Comparison of ENCODE assay signal across 19 cellular contexts in genomic region chr20:8246701-8247100, GRCh38.
DNase-seq lines count a peak whose midpoint lies in the region; ATAC-seq, FAIRE-seq and TF ChIP-seq lines count a peak whose summit lies in the region.
"Had no signal": no experiment of that assay in that cellular context is flagged by ENCODE, and none has a peak within 500 bp of the region (broad histone marks: within the 10 kb centered on the region; RNA-seq: fewer than 3 reads in every experiment).

No MANE protein-coding gene starts in this region.

- H3K9me3 Mint-ChIP-seq in GM23338 (no peaks in the 10 kb centered on the region), astrocyte (ENCODE audit: unreplicated experiment) (no peaks in the 10 kb centered on the region)
- H3K9me3 Mint-ChIP-seq: CD14-positive monocyte; CD4-positive, alpha-beta memory T cell had no signal

- H3K9me3 ChIP-seq in astrocyte (ENCODE audit: insufficient read depth, low read depth, low read length) (no peaks in the 10 kb centered on the region), neural cell (ENCODE audit: low read length) (no peaks in the 10 kb centered on the region)

- H3K4me1 ChIP-seq in GM23338 (ENCODE audit: insufficient read depth) (peaks cover 6% of the 10 kb centered on the region; the same call in 1 of the 2 replicates), astrocyte (ENCODE audit: insufficient read depth, low read length) (no peaks in the 10 kb centered on the region), mesendoderm (ENCODE audit: control insufficient read depth, low read depth, low read length) (no peaks in the 10 kb centered on the region)

- no peak for FAIRE-seq in astrocyte (lab: Jason Lieb, UNC)
- FAIRE-seq: GM12892 had no signal

- no peak for TF ChIP-seq EP300 in neural cell (conservative IDR thresholded peaks at IDR 0.05; ENCODE audit: poor library complexity, severe bottlenecking)

- H2BK5ac ChIP-seq in mesendoderm (ENCODE audit: low read length) = no peak overlapping the region

- H3K4me2 ChIP-seq in GM23338 = no peak overlapping the region
- H3K4me2 ChIP-seq in astrocyte (ENCODE audit: low read length) = no peak overlapping the region
- H3K4me2 ChIP-seq in neural cell (ENCODE audit: low read length) = no peak overlapping the region
- no peak overlapping the region for H3K4me2 ChIP-seq in mesendoderm (ENCODE audit: low read length)
- H3K4me2 ChIP-seq: BLaER1 had no signal

- intact Hi-C loops in cardiac septum (cut with DNase I) = no loop called here

- no CpG with 5 or more reads among the region's 1 CpG for WGBS in mesendoderm (ENCODE audit: extremely low coverage, insufficient coverage, low lambda C conversion rate)

- no peak for TF ChIP-seq POLR2A in GM18505 (IDR thresholded peaks at IDR 0.05; ENCODE audit: borderline replicate concordance, extremely low read depth, insufficient read depth, insufficient read length)

- H3K4me3 Mint-ChIP-seq in GM23338 (no peak overlapping the region), astrocyte (ENCODE audit: unreplicated experiment) (no peak overlapping the region)
- H3K4me3 Mint-ChIP-seq: CD14-positive monocyte; CD4-positive, alpha-beta memory T cell had no signal

- no peaks in the 10 kb centered on the region for H3K79me1 ChIP-seq in mesendoderm (ENCODE audit: low read length)

- H3K4me3 ChIP-seq in GM23338 (no peak overlapping the region), astrocyte (ENCODE audit: insufficient read depth, low read depth, low read length) (no peak overlapping the region), neural cell (ENCODE audit: low read length) (no peak overlapping the region), mesendoderm (ENCODE audit: low read length) (no peak overlapping the region)
- H3K4me3 ChIP-seq in Jurkat, Clone E6-1 (ENCODE audit: low read length) = no peak overlapping the region
- H3K4me3 ChIP-seq: BLaER1 had no signal

- no peak overlapping the region for H4K8ac ChIP-seq in mesendoderm (ENCODE audit: low read depth, low read length)

- no peaks in the 10 kb centered on the region for H3K27me3 Mint-ChIP-seq in GM23338 (ENCODE audit: insufficient read depth, low read depth, poor library complexity)
- H3K27me3 Mint-ChIP-seq in astrocyte (ENCODE audit: low read depth, unreplicated experiment) = no peaks in the 10 kb centered on the region
- H3K27me3 Mint-ChIP-seq: CD4-positive, alpha-beta memory T cell had no signal

- H3K36me3 ChIP-seq in GM23338 (ENCODE audit: insufficient read depth) (no peaks in the 10 kb centered on the region), astrocyte (ENCODE audit: insufficient read depth, low read length) (no peaks in the 10 kb centered on the region), neural cell (ENCODE audit: insufficient read depth, low read length) (no peaks in the 10 kb centered on the region), mesendoderm (ENCODE audit: control insufficient read depth, insufficient read depth, low read length) (no peaks in the 10 kb centered on the region)
- H3K36me3 ChIP-seq: BLaER1 had no signal

- H3F3A ChIP-seq in GM23338 (replicated peaks; ENCODE audit: low read depth) = no peaks in the 10 kb centered on the region
- no peaks in the 10 kb centered on the region for H3F3A ChIP-seq in neural cell (ENCODE audit: insufficient read depth, low read length, poor library complexity, severe bottlenecking)

- H2AK5ac ChIP-seq in mesendoderm (ENCODE audit: low read length) = no peak overlapping the region

- H2AFZ ChIP-seq in GM23338 = no peak overlapping the region
- H2AFZ ChIP-seq in astrocyte (ENCODE audit: low read depth, low read length) = no peak overlapping the region
- no peak overlapping the region for H2AFZ ChIP-seq in neural cell (ENCODE audit: low read depth, low read length)

- no peaks in the 10 kb centered on the region for H3K27me3 ChIP-seq in GM23338 (ENCODE audit: insufficient read depth)
- no peaks in the 10 kb centered on the region for H3K27me3 ChIP-seq in astrocyte (ENCODE audit: insufficient read depth, low read length)
- H3K27me3 ChIP-seq in neural cell (ENCODE audit: insufficient read depth, low read depth, low read length) = no peaks in the 10 kb centered on the region
- H3K27me3 ChIP-seq in mesendoderm (ENCODE audit: insufficient read depth, low read length, poor library complexity) = no peaks in the 10 kb centered on the region
- H3K27me3 ChIP-seq: BLaER1 had no signal

- no peak overlapping the region for H3K18ac ChIP-seq in mesendoderm (ENCODE audit: low read length)

- peaks cover 11% of the 10 kb centered on the region; the same call in 2 of the 3 replicates for H3K4me1 Mint-ChIP-seq in GM23338
- H3K4me1 Mint-ChIP-seq in astrocyte (ENCODE audit: low read depth, unreplicated experiment) = peaks cover 18% of the 10 kb centered on the region

- no peak overlapping the region for H2BK120ac ChIP-seq in mesendoderm (ENCODE audit: low read depth, low read length)

- no peak overlapping the region for H3K23ac ChIP-seq in mesendoderm (ENCODE audit: low read length)

- H3K27ac ChIP-seq in GM23338 (ENCODE audit: low read depth) (no peak overlapping the region), astrocyte (ENCODE audit: low read depth, low read length) (no peak overlapping the region), neural cell (ENCODE audit: low read length) (peak overlapping the region; percentile 35), mesendoderm (ENCODE audit: low read depth, low read length) (no peak overlapping the region)
- H3K27ac ChIP-seq: BLaER1 had no signal

- TF ChIP-seq RAD21 in neural cell (conservative IDR thresholded peaks at IDR 0.05) = no peak

- no peak overlapping the region for H2BK15ac ChIP-seq in mesendoderm (replicated peaks; ENCODE audit: low read depth)

- H3K56ac ChIP-seq in mesendoderm (ENCODE audit: low read length) = no peak overlapping the region

- H3K36me3 Mint-ChIP-seq in GM23338 (ENCODE audit: low read depth) (no peaks in the 10 kb centered on the region), astrocyte (ENCODE audit: low read depth, unreplicated experiment) (no peaks in the 10 kb centered on the region)
- H3K36me3 Mint-ChIP-seq: CD4-positive, alpha-beta memory T cell had no signal

- no peak overlapping the region for H4K5ac ChIP-seq in mesendoderm (ENCODE audit: low read length)

- H3K79me2 ChIP-seq in GM23338 (replicated peaks; ENCODE audit: insufficient read depth) (no peaks in the 10 kb centered on the region), astrocyte (ENCODE audit: insufficient read depth, low read length) (no peaks in the 10 kb centered on the region), neural cell (replicated peaks; ENCODE audit: insufficient read depth, low read length) (no peaks in the 10 kb centered on the region), mesendoderm (ENCODE audit: control insufficient read depth, insufficient read depth, low read length) (no peaks in the 10 kb centered on the region)

- H3K27ac Mint-ChIP-seq in GM23338 (peak overlapping the region; percentile 64), astrocyte (ENCODE audit: unreplicated experiment) (peak overlapping the region; percentile 21)
- H3K27ac Mint-ChIP-seq: CD4-positive, alpha-beta memory T cell had no signal

- no peak overlapping the region for H3K9ac ChIP-seq in astrocyte (ENCODE audit: low read length)
- no peak overlapping the region for H3K9ac ChIP-seq in neural cell (ENCODE audit: low read length)
- H3K9ac ChIP-seq in mesendoderm (ENCODE audit: low read length) = no peak overlapping the region
- H3K9ac ChIP-seq: BLaER1 had no signal

- TF ChIP-seq CTCF in GM23338 (conservative IDR thresholded peaks at IDR 0.05; ENCODE audit: low read depth in 2 of 2) = no peak
- no peak for TF ChIP-seq CTCF in astrocyte (IDR thresholded peaks at IDR 0.05; ENCODE audit: insufficient read depth, low read depth, low read length)
- TF ChIP-seq CTCF in neural cell (IDR thresholded peaks at IDR 0.05; ENCODE audit: poor library complexity, severe bottlenecking) = no peak

- H4K20me1 ChIP-seq in GM23338 (replicated peaks; ENCODE audit: insufficient read depth) (no peaks in the 10 kb centered on the region), astrocyte (ENCODE audit: insufficient read depth, low read length) (no peaks in the 10 kb centered on the region), neural cell (ENCODE audit: insufficient read depth) (no peaks in the 10 kb centered on the region)
- H4K20me1 ChIP-seq: BLaER1 had no signal

- H3K4ac ChIP-seq in mesendoderm (ENCODE audit: low read depth, low read length) = no peak overlapping the region

- H3K9me2 ChIP-seq in GM23338 (ENCODE audit: insufficient read depth) (peaks cover under 1% of the 10 kb centered on the region; the same call in 1 of the 2 replicates), neural cell (ENCODE audit: insufficient read depth, low read length) (no peaks in the 10 kb centered on the region)

- DNase-seq in GM23338 (ENCODE audit: low spot score) (no peak), astrocyte (ENCODE audit: low read depth) (no peak), mesendoderm (no peak), cardiac septum (ENCODE audit: low spot score) (no peak)
- peak; percentile 10 for DNase-seq in Jurkat, Clone E6-1 (ENCODE audit: low read depth, low spot score)
- no peak for DNase-seq in activated naive CD4-positive, alpha-beta T cell treated with anti-CD3 and anti-CD28 coated beads, Interleukin-2, amount 50 U/mL, for 16 hours
- DNase-seq: 8988T; CD4-positive, alpha-beta memory T cell; DMS153; DMS79; GDM1; GOT3; H7; IMR-90 had no signal

- ATAC-seq in GM23338 (no peak), GM18505 (IDR thresholded peaks at IDR 0.05; ENCODE audit: unreplicated experiment) (no peak)

TF ChIP-seq in GM23338, 12 proteins besides CTCF, POLR2A, EP300 and RAD21 (continues in another document):
- no peak for TF ChIP-seq EZH2 (IDR thresholded peaks at IDR 0.05; ENCODE audit: low read depth, unreplicated experiment)
- TF ChIP-seq STAT1 (IDR thresholded peaks at IDR 0.05; ENCODE audit: unreplicated experiment) = no peak
- TF ChIP-seq ZNF331 (CRISPR knock-in tag; IDR thresholded peaks at IDR 0.05; ENCODE audit: low read depth) = no peak
- no peak for TF ChIP-seq CREB1 (CRISPR knock-in tag; IDR thresholded peaks at IDR 0.05; ENCODE audit: low read depth)
- no peak for TF ChIP-seq EZH2phosphoT487 (IDR thresholded peaks at IDR 0.05; ENCODE audit: unreplicated experiment)
- TF ChIP-seq JUNB (IDR thresholded peaks at IDR 0.05; ENCODE audit: unreplicated experiment) = no peak

TF ChIP-seq in neural cell, 6 proteins besides CTCF, POLR2A, EP300 and RAD21:
- no peak for TF ChIP-seq EZH2 (IDR thresholded peaks at IDR 0.05; ENCODE audit: borderline replicate concordance, insufficient read depth, low read length, poor library complexity, severe bottlenecking)
- no peak for TF ChIP-seq SMC3 (conservative IDR thresholded peaks at IDR 0.05; ENCODE audit: poor library complexity)
- no peak for TF ChIP-seq POLR2AphosphoS5 (IDR thresholded peaks at IDR 0.05)
- no peak for TF ChIP-seq TAF1 (IDR thresholded peaks at IDR 0.05; ENCODE audit: low read depth)
